Comparison of ENCODE assay signal across 14 cellular contexts in genomic region chr14:38238881-38239280, GRCh38. TPM values are rescaled to one million over a fixed set of nuclear protein-coding genes. Genes with fewer than 3 reads are reported as not detected.
DNase-seq lines count a peak whose midpoint lies in the region; ATAC-seq, FAIRE-seq and TF ChIP-seq lines count a peak whose summit lies in the region.
"Had no signal": no experiment of that assay in that cellular context is flagged by ENCODE, and none has a peak within 500 bp of the region (broad histone marks: within the 10 kb centered on the region; RNA-seq: fewer than 3 reads in every experiment).

No MANE protein-coding gene starts in this region.

- no peaks in the 10 kb centered on the region for H3K9me3 Mint-ChIP-seq in GM23338
- H3K9me3 Mint-ChIP-seq: CD8-positive, alpha-beta T cell had no signal

- ATAC-seq in left ventricle myocardium superior (no peak), GM23338 (no peak)
- ATAC-seq: CD8-positive, alpha-beta T cell; GM12878 had no signal

- no peak overlapping the region for H3K27ac Mint-ChIP-seq in GM23338
- H3K27ac Mint-ChIP-seq: CD8-positive, alpha-beta T cell had no signal

- no peak overlapping the region for H3K4me2 ChIP-seq in GM23338

- H3K27me3 ChIP-seq in GM23338 (ENCODE audit: insufficient read depth) = peaks cover 73% of the 10 kb centered on the region

- H3K36me3 ChIP-seq in mesodermal cell (ENCODE audit: control insufficient read depth, insufficient read depth, low read length) (no peaks in the 10 kb centered on the region), kidney (ENCODE audit: control insufficient read depth in 1 of 2, insufficient read depth in 2 of 2, low read length in 2 of 2) (no peaks in the 10 kb centered on the region), GM23338 (ENCODE audit: insufficient read depth) (no peaks in the 10 kb centered on the region)

- no peaks in the 10 kb centered on the region for H3F3A ChIP-seq in GM23338 (replicated peaks; ENCODE audit: low read depth)

- H3K9me2 ChIP-seq in GM23338 (ENCODE audit: insufficient read depth) = no peaks in the 10 kb centered on the region; the same call in 1 of the 2 replicates

- H3K27me3 Mint-ChIP-seq in GM23338 (ENCODE audit: insufficient read depth, low read depth, poor library complexity) = peaks cover 3% of the 10 kb centered on the region

- no peaks in the 10 kb centered on the region for H3K36me3 Mint-ChIP-seq in GM23338 (ENCODE audit: low read depth)
- H3K36me3 Mint-ChIP-seq: CD8-positive, alpha-beta T cell had no signal

- no peaks in the 10 kb centered on the region for H4K20me1 ChIP-seq in GM23338 (replicated peaks; ENCODE audit: insufficient read depth)

- no peaks in the 10 kb centered on the region for H3K4me1 Mint-ChIP-seq in GM23338

- no peak overlapping the region for H3K9ac ChIP-seq in kidney (ENCODE audit: low read length in 2 of 2)

- DNase-seq in AG08395 (ENCODE audit: low spot score) (peak; percentile 30), HCEC 1CT (peak; percentile 27), SW480 (ENCODE audit: low spot score) (peak; percentile 36), left ventricle myocardium superior (no peak), kidney (no peak), GM23338 (ENCODE audit: low spot score) (no peak)
- DNase-seq: CD8-positive, alpha-beta T cell; NCI-H2029; NCI-H510A treated with DMSO at 0.1 percent for 48 hours had no signal

- H3K4me1 ChIP-seq in mesodermal cell (ENCODE audit: control insufficient read depth, insufficient read depth, low read length, poor library complexity, severe bottlenecking) (no peaks in the 10 kb centered on the region), kidney (ENCODE audit: control insufficient read depth in 1 of 2, insufficient read depth in 1 of 2, low read depth in 1 of 2, low read length in 2 of 2) (no peaks in the 10 kb centered on the region), GM23338 (ENCODE audit: insufficient read depth) (no peaks in the 10 kb centered on the region)

- H2AFZ ChIP-seq in GM23338 = no peak overlapping the region

- H3K4me3 ChIP-seq in mesodermal cell (ENCODE audit: extremely low read depth, insufficient read depth, low read length, poor library complexity, severe bottlenecking) (no peak overlapping the region), kidney (ENCODE audit: low read length in 2 of 2) (no peak overlapping the region), GM23338 (no peak overlapping the region)
- H3K4me3 ChIP-seq: GM12878 had no signal

- FAIRE-seq in kidney (lab: Jason Lieb, UNC) = no peak
- FAIRE-seq: G401.6, GM12878 had no signal

- H3K4me3 Mint-ChIP-seq in GM23338 = no peak overlapping the region
- H3K4me3 Mint-ChIP-seq: CD8-positive, alpha-beta T cell had no signal

- H3K27ac ChIP-seq in mesodermal cell (ENCODE audit: low read depth, low read length, severe bottlenecking) = peak overlapping the region; percentile 57
- H3K27ac ChIP-seq in kidney (ENCODE audit: low read depth in 2 of 2, low read length in 2 of 2) = no peak overlapping the region
- H3K27ac ChIP-seq in GM23338 (ENCODE audit: low read depth) = no peak overlapping the region

- H3K9me3 ChIP-seq in mesodermal cell (ENCODE audit: control insufficient read depth, low read length) (no peaks in the 10 kb centered on the region), kidney (ENCODE audit: control insufficient read depth in 1 of 2, low read length in 2 of 2) (no peaks in the 10 kb centered on the region)

- TF ChIP-seq CTCF in kidney (IDR thresholded peaks at IDR 0.05; ENCODE audit: borderline replicate concordance, extremely low read depth, insufficient read depth) = no peak
- TF ChIP-seq CTCF in GM23338 (conservative IDR thresholded peaks at IDR 0.05; ENCODE audit: low read depth in 2 of 2) = no peak

- intact Hi-C loops in left ventricle myocardium superior (cut with micrococcal nuclease) = no loop called here
- intact Hi-C loops in kidney (cut with DNase I) = no loop called here

- no peaks in the 10 kb centered on the region for H3K79me2 ChIP-seq in GM23338 (replicated peaks; ENCODE audit: insufficient read depth)

TF ChIP-seq in GM23338, 12 proteins besides CTCF, POLR2A, EP300 and RAD21 (continues in another document):
- TF ChIP-seq JUNB (IDR thresholded peaks at IDR 0.05; ENCODE audit: unreplicated experiment) (no peak), ZNF331 (CRISPR knock-in tag; IDR thresholded peaks at IDR 0.05; ENCODE audit: low read depth) (no peak), NANOG (IDR thresholded peaks at IDR 0.05; ENCODE audit: borderline replicate concordance) (no peak), EZH2phosphoT487 (IDR thresholded peaks at IDR 0.05; ENCODE audit: unreplicated experiment) (no peak), ZNF462 (CRISPR knock-in tag; IDR thresholded peaks at IDR 0.05) (no peak), POLR2AphosphoS5 (IDR thresholded peaks at IDR 0.05; ENCODE audit: low read depth) (no peak)

RNA-seq across cellular contexts. Expression of gene CLEC14A, which starts 17.0 kb away (rescaled TPM):
- polyA plus RNA-seq in mesodermal cell (2013, experiment 1 of 2) = 2.0 TPM
- 1.2 TPM for polyA plus RNA-seq in mesodermal cell (2013, experiment 2 of 2)
- 33.1 TPM for total RNA-seq in left ventricle myocardium superior
- total RNA-seq in kidney = 37.6 TPM
- polyA plus RNA-seq in kidney (ENCODE audit: insufficient read depth, low read depth, low replicate concordance) = 22.4 TPM
- not detected in 2 replicates for total RNA-seq in GM23338 (2014; rRNA removed; shearing (Covaris generic))
- polyA plus RNA-seq in GM23338 (2016; fragmentation: Nextera tagmentation; extraction: Ambion mirVana) = not detected in 2 replicates
- total RNA-seq: CD8-positive, alpha-beta T cell; GM12878; H4; HT-29 had no signal
- polyA plus RNA-seq: GM12878 had no signal

RNA-seq across cellular contexts. Expression of gene SSTR1, which starts 31.2 kb away (rescaled TPM):
- polyA plus RNA-seq in mesodermal cell (2013, experiment 1 of 2) = 5.7 TPM
- 5.3 TPM for polyA plus RNA-seq in mesodermal cell (2013, experiment 2 of 2)
- total RNA-seq in left ventricle myocardium superior (0.37 TPM), kidney (4.0 TPM)
- polyA plus RNA-seq in kidney (ENCODE audit: insufficient read depth, low read depth, low replicate concordance) (1.3 TPM), GM23338 (2016; fragmentation: Nextera tagmentation; extraction: Ambion mirVana) (0.42 and 0.77 TPM in 2 replicates)
- 0.80 and 2.3 TPM in 2 replicates for total RNA-seq in GM23338 (2014; rRNA removed; shearing (Covaris generic))
- total RNA-seq: CD8-positive, alpha-beta T cell; GM12878; H4 had no signal

Comparison
In these comparisons a context has a peak if more than half of its experiments do, and no peak if none do; other contexts are left out.
1. DNase-seq: peak in AG08395 (single experiment), HCEC 1CT (single experiment) and SW480 (single experiment); none in left ventricle myocardium superior (single experiment), kidney (single experiment) and GM23338 (single experiment).
2. RNA of gene CLEC14A, which starts 17.0 kb away (total RNA-seq): 37.6 TPM in kidney (single experiment) and 33.1 TPM in left ventricle myocardium superior (single experiment); not detected in GM23338; every median in the first group is over 10 times any median in the second.